In the genomic region with DNA sequence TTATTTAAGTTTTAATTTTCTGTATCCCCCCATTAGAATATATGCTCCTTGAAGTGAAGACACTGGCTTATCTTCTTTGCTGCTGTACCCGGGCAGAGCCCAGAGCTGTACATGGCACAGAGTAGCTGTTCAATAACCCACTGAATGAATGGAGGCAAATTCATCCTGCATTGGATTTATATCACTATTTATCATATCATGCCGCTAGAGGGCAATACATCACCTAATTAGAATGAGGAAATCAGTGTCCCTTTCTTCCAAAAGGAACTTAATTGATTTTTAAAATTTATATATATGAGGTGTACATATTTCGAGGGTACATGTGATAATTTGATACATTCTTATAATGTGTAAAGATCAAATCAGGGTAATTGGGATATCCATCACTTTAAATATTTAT, we compare ENCODE assay signal across 8 cellular contexts.
DNase-seq lines count a peak whose midpoint lies in the region; ATAC-seq, FAIRE-seq and TF ChIP-seq lines count a peak whose summit lies in the region.

No MANE protein-coding gene starts in this region.

- DNase-seq in DMS53 treated with DMSO at 0.1 percent for 48 hours (lab: John Stamatoyannopoulos, UW; ENCODE audit: unreplicated experiment) (peak; percentile 48), MM.1S (peak; percentile 31), SK-N-MC (ENCODE audit: low read depth, low spot score) (peak; percentile 73), frontal cortex (ENCODE audit: low spot score in 2 of 2) (no peak), thoracic aorta (ENCODE audit: low spot score) (no peak)

- H3K4me3 ChIP-seq in MM.1S (ENCODE audit: low read length) (no peak overlapping the region), SK-N-MC (no peak overlapping the region), thoracic aorta (no peak overlapping the region)

- H3K4me2 ChIP-seq in MM.1S (ENCODE audit: low read depth, low read length): no peak overlapping the region

- TF ChIP-seq CTCF in MM.1S (IDR thresholded peaks at IDR 0.05; ENCODE audit: low read length) (peak; percentile 39), thoracic aorta (IDR thresholded peaks at IDR 0.05) (peak; percentile 50)

- H3K27ac ChIP-seq in MM.1S (ENCODE audit: low read length) (no peak overlapping the region), SK-N-MC (peak overlapping the region; percentile 85), thoracic aorta (no peak overlapping the region)

- no peaks in the 10 kb centered on the region for H3K79me2 ChIP-seq in MM.1S (ENCODE audit: low read length)

- no peaks in the 10 kb centered on the region for H3K9me2 ChIP-seq in MM.1S (replicated peaks; ENCODE audit: insufficient read depth, low read length)

- H3K27me3 ChIP-seq in MM.1S (replicated peaks; ENCODE audit: insufficient read depth, low read length) (no peaks in the 10 kb centered on the region), thoracic aorta (replicated peaks; ENCODE audit: insufficient read depth) (no peaks in the 10 kb centered on the region)

- H3K4me1 ChIP-seq in MM.1S (ENCODE audit: low read length) (no peaks in the 10 kb centered on the region), thoracic aorta (ENCODE audit: control insufficient read depth in 1 of 2, low read depth in 2 of 2) (no peaks in the 10 kb centered on the region)

- peak; percentile 74 for FAIRE-seq in frontal cortex (lab: Jason Lieb, UNC)

- H3K9me3 ChIP-seq in MM.1S (replicated peaks; ENCODE audit: insufficient read depth, low read length) (no peaks in the 10 kb centered on the region), SK-N-MC (ENCODE audit: low read depth, low read length) (no peaks in the 10 kb centered on the region), thoracic aorta (no peaks in the 10 kb centered on the region)

- H3K9ac ChIP-seq in MM.1S (ENCODE audit: low read length): no peak overlapping the region
- peak overlapping the region; percentile 56 for H3K9ac ChIP-seq in SK-N-MC (ENCODE audit: insufficient read length)

- no peak overlapping the region for H2AFZ ChIP-seq in MM.1S (ENCODE audit: low read length)

- H3F3A ChIP-seq in MM.1S (ENCODE audit: insufficient read depth, low read length): no peaks in the 10 kb centered on the region

- H3K36me3 ChIP-seq in MM.1S (replicated peaks; ENCODE audit: insufficient read depth, low read length) (no peaks in the 10 kb centered on the region), SK-N-MC (ENCODE audit: insufficient read depth, low read length) (no peaks in the 10 kb centered on the region), thoracic aorta (no peaks in the 10 kb centered on the region)

- no peak for ATAC-seq in thoracic aorta (ENCODE audit: insufficient number of reproducible peaks, low FRiP score, low read depth)
- ATAC-seq in GM21381 (IDR thresholded peaks at IDR 0.05; ENCODE audit: unreplicated experiment): no peak
- ATAC-seq in HG03565 (IDR thresholded peaks at IDR 0.05; ENCODE audit: unreplicated experiment): no peak
- no peak for ATAC-seq in HG02623 (IDR thresholded peaks at IDR 0.05; ENCODE audit: unreplicated experiment)

- no peaks in the 10 kb centered on the region for H4K20me1 ChIP-seq in MM.1S (ENCODE audit: insufficient read depth, low read length)

Comparison
In these comparisons a context has a peak if more than half of its experiments do, and no peak if none do; other contexts are left out.
1. DNase-seq: peak in DMS53 treated with DMSO at 0.1 percent for 48 hours (single experiment), MM.1S (single experiment) and SK-N-MC (single experiment); none in frontal cortex (0 of 2) and thoracic aorta (single experiment).